ENCODE assay signal across 2 cellular contexts in genomic region chr16:61798741-61799140, GRCh38.
TF ChIP-seq lines count a peak whose summit lies in the region.

No MANE protein-coding gene starts in this region.

TF ChIP-seq in SK-N-SH, 30 proteins besides CTCF, POLR2A, EP300 and RAD21 (continued from another document):
- TF ChIP-seq CHD2 (IDR thresholded peaks at IDR 0.05; ENCODE audit: low read length, partially characterized antibody) (no peak), RCOR1 (IDR thresholded peaks at IDR 0.05; ENCODE audit: low read length) (no peak), MXI1 (IDR thresholded peaks at IDR 0.05; ENCODE audit: low read depth, low read length) (no peak), FOSL2 (IDR thresholded peaks at IDR 0.05; ENCODE audit: borderline replicate concordance, low read depth) (no peak), FOXM1 (IDR thresholded peaks at IDR 0.05; ENCODE audit: low read depth) (no peak), TCF12 (IDR thresholded peaks at IDR 0.05) (no peak), POLR2AphosphoS5 (IDR thresholded peaks at IDR 0.05; ENCODE audit: low read depth, low read length) (no peak)
- TF ChIP-seq, protein P1, sequence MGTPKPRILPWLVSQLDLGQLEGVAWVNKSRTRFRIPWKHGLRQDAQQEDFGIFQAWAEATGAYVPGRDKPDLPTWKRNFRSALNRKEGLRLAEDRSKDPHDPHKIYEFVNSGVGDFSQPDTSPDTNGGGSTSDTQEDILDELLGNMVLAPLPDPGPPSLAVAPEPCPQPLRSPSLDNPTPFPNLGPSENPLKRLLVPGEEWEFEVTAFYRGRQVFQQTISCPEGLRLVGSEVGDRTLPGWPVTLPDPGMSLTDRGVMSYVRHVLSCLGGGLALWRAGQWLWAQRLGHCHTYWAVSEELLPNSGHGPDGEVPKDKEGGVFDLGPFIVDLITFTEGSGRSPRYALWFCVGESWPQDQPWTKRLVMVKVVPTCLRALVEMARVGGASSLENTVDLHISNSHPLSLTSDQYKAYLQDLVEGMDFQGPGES (IDR thresholded peaks at IDR 0.05; ENCODE audit: low read depth, low read length), result no peak
- TF ChIP-seq, protein P2, sequence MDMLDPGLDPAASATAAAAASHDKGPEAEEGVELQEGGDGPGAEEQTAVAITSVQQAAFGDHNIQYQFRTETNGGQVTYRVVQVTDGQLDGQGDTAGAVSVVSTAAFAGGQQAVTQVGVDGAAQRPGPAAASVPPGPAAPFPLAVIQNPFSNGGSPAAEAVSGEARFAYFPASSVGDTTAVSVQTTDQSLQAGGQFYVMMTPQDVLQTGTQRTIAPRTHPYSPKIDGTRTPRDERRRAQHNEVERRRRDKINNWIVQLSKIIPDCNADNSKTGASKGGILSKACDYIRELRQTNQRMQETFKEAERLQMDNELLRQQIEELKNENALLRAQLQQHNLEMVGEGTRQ (IDR thresholded peaks at IDR 0.05; ENCODE audit: borderline replicate concordance, low read depth, low read length), result no peak

TF ChIP-seq in SK-N-SH treated with all-trans-retinoic acid at 6 μM for 48 hours, 23 proteins besides CTCF, POLR2A, EP300 and RAD21 (continued from another document):
- no peak for TF ChIP-seq CSRNP3 (CRISPR knock-in tag; IDR thresholded peaks at IDR 0.05)
- no peak for TF ChIP-seq CSDC2 (CRISPR knock-in tag; IDR thresholded peaks at IDR 0.05)
- no peak for TF ChIP-seq ISL1 (CRISPR knock-in tag; IDR thresholded peaks at IDR 0.05)
- TF ChIP-seq GLIS3 (CRISPR knock-in tag; IDR thresholded peaks at IDR 0.05), result no peak
- no peak for TF ChIP-seq TOX (CRISPR knock-in tag; IDR thresholded peaks at IDR 0.05; ENCODE audit: borderline replicate concordance)
- no peak for TF ChIP-seq ZNF8 (CRISPR knock-in tag; IDR thresholded peaks at IDR 0.05)
- no peak for TF ChIP-seq CREB5 (CRISPR knock-in tag; IDR thresholded peaks at IDR 0.05; ENCODE audit: low read depth)
- no peak for TF ChIP-seq ZNF70 (CRISPR knock-in tag; IDR thresholded peaks at IDR 0.05)
- TF ChIP-seq TCF4 (CRISPR knock-in tag; IDR thresholded peaks at IDR 0.05; ENCODE audit: borderline replicate concordance), result no peak
TF ChIP-seq in SK-N-SH treated with all-trans-retinoic acid at 6 μM for 48 hours: peak in this region for 0.
